In the genomic region with DNA sequence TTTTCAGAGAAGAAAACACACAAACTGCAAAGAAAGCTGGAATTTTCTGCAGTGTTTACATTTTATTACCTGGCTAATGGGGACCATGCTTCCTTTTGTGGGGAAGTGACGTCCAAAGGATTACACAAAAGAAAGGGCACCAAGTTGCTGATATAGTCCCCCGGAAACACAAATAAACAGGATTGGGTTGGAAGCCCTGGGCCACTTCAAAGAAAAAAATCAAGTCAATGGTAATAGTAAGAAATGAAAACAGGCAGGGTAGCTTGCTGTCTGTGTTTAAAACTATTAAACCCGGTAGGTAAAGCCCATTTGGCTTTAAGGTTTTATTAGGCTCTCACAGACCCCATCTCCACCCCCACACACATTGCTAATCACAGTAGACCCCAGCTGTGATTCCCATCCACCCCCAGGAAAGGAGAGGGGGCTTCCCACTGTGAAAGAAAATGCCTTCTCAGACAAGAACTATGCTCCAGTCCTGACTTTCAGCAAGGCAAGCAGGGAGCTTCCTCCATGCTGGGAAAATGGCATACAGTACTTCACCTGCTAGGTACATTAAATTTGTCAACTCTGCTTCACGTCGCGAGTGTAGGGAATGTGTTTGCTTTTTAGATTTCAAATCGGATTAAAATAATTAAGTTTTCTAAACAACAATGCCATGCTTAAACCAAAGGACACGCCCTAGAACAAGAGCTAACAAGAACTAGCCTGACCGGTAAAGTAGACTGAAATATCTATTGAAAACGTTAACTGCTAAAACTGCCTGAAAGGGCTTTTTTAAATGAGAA, we compare ENCODE assay signal across 8 cellular contexts. TPM values are rescaled to one million over a fixed set of nuclear protein-coding genes. Genes with fewer than 3 reads are reported as not detected.
DNase-seq lines count a peak whose midpoint lies in the region; ATAC-seq and TF ChIP-seq lines count a peak whose summit lies in the region.

No MANE protein-coding gene starts in this region.

- no peaks in the 10 kb centered on the region for H3K9me3 ChIP-seq in iPS-20b (ENCODE audit: insufficient read depth, low read depth, low read length)
- no peaks in the 10 kb centered on the region for H3K9me3 ChIP-seq in subcutaneous abdominal adipose tissue (ENCODE audit: control insufficient read depth in 5 of 5, low read length in 5 of 5)

- peaks cover 7% of the 10 kb centered on the region for H3K36me3 Mint-ChIP-seq in HFFc6 (ENCODE audit: low read depth)
- no peaks in the 10 kb centered on the region for H3K36me3 Mint-ChIP-seq in activated T-helper 17 cell treated with anti-CD3 and anti-CD28 coated beads, Interleukin-2, amount 50 U/mL, for 72 hours (ENCODE audit: low read depth)

- peaks cover 18% of the 10 kb centered on the region for H3K27me3 ChIP-seq in iPS-20b (ENCODE audit: insufficient read depth, low read length)
- peaks cover 0 to 14% (median 4%) of the 10 kb centered on the region in 5 donors for H3K27me3 ChIP-seq in subcutaneous abdominal adipose tissue (ENCODE audit: control insufficient read depth in 5 of 5, insufficient read depth in 4 of 5, low read length in 5 of 5)

- H3K4me3 Mint-ChIP-seq in HFFc6, result peak overlapping the region; percentile 92
- peak overlapping the region; percentile 92 for H3K4me3 Mint-ChIP-seq in activated T-helper 17 cell treated with anti-CD3 and anti-CD28 coated beads, Interleukin-2, amount 50 U/mL, for 72 hours

- H3K36me3 ChIP-seq in iPS-20b (ENCODE audit: insufficient read depth, low read depth, low read length) (peaks cover 5% of the 10 kb centered on the region; the same call in 1 of the 2 replicates), subcutaneous abdominal adipose tissue (ENCODE audit: control insufficient read depth in 5 of 5, insufficient read depth in 5 of 5, low read length in 5 of 5) (no peaks in the 10 kb centered on the region)

- no peak for TF ChIP-seq CTCF in 22Rv1 (IDR thresholded peaks at IDR 0.05)
- TF ChIP-seq CTCF in HFFc6 (IDR thresholded peaks at IDR 0.05), result no peak

- DNase-seq in HFFc6 (no peak), GM03348 (ENCODE audit: low spot score) (no peak)
- no peak for DNase-seq in activated naive CD4-positive, alpha-beta T cell treated with Interleukin-2 at 50 U/mL for 16 hours

- H3K9ac ChIP-seq in iPS-20b (ENCODE audit: low read depth, low read length) (peak overlapping the region; percentile 75), subcutaneous abdominal adipose tissue (ENCODE audit: low read length in 5 of 5) (peak overlapping the region in 3 of 5 donors; percentile 63 to 81 (median 72))

- peaks cover 3% of the 10 kb centered on the region; the same call in 1 of the 2 replicates for H3K27me3 Mint-ChIP-seq in HFFc6 (ENCODE audit: insufficient read depth)
- H3K27me3 Mint-ChIP-seq in activated T-helper 17 cell treated with anti-CD3 and anti-CD28 coated beads, Interleukin-2, amount 50 U/mL, for 72 hours, result peaks cover 3% of the 10 kb centered on the region

- no peak for ATAC-seq in activated T-helper 17 cell treated with anti-CD3 and anti-CD28 coated beads, Interleukin-2, amount 50 U/mL, for 72 hours (replicated peaks)
- ATAC-seq in HG02588 (IDR thresholded peaks at IDR 0.05; ENCODE audit: unreplicated experiment), result no peak

- H3K4me1 ChIP-seq in iPS-20b (ENCODE audit: insufficient read depth, low read length) (peaks cover 27% of the 10 kb centered on the region), subcutaneous abdominal adipose tissue (ENCODE audit: control insufficient read depth in 5 of 5, insufficient read depth in 5 of 5, low read length in 5 of 5) (peaks cover 0 to 21% (median 16%) of the 10 kb centered on the region in 5 donors)

- peaks cover 49% of the 10 kb centered on the region for H3K4me1 Mint-ChIP-seq in HFFc6 (ENCODE audit: low read depth)
- H3K4me1 Mint-ChIP-seq in activated T-helper 17 cell treated with anti-CD3 and anti-CD28 coated beads, Interleukin-2, amount 50 U/mL, for 72 hours, result peaks cover 10% of the 10 kb centered on the region

- H3K27ac ChIP-seq in 22Rv1 (peak overlapping the region; percentile 94), iPS-20b (ENCODE audit: low read length) (peak overlapping the region; percentile 54), subcutaneous abdominal adipose tissue (ENCODE audit: low read depth, low read length) (no peak overlapping the region)

- H3K4me3 ChIP-seq in iPS-20b (ENCODE audit: low read length) (peak overlapping the region; percentile 85), subcutaneous abdominal adipose tissue (ENCODE audit: low read depth in 1 of 5, low read length in 5 of 5) (peak overlapping the region; percentile 46 to 88 (median 71))

- H3K9me3 Mint-ChIP-seq in HFFc6, result no peaks in the 10 kb centered on the region
- no peaks in the 10 kb centered on the region for H3K9me3 Mint-ChIP-seq in activated T-helper 17 cell treated with anti-CD3 and anti-CD28 coated beads, Interleukin-2, amount 50 U/mL, for 72 hours

- peak overlapping the region; percentile 88 for H3K27ac Mint-ChIP-seq in HFFc6
- H3K27ac Mint-ChIP-seq in activated T-helper 17 cell treated with anti-CD3 and anti-CD28 coated beads, Interleukin-2, amount 50 U/mL, for 72 hours, result peak overlapping the region; percentile 78

RNA-seq across cellular contexts. Expression of gene PERP, which starts 1.1 kb away (rescaled TPM):
- total RNA-seq in HFFc6 (2021; fragmentation: NEBNext Ultra II Directional; extraction: Animal tissue kit (Norgen Biotek cat#: 25700)), result 10 to 100 TPM; 40.6 to 53.4 (median 47.9) TPM
- total RNA-seq in activated T-helper 17 cell treated with anti-CD3 and anti-CD28 coated beads, Interleukin-2, amount 50 U/mL, for 72 hours, result 10 to 100 TPM; 14.1 to 22.5 TPM

RNA-seq across cellular contexts. Expression of gene ARFGEF3, which starts 55.7 kb away (rescaled TPM):
- under 1 TPM; 0.06 to 0.19 (median 0.08) TPM for total RNA-seq in HFFc6 (2021; fragmentation: NEBNext Ultra II Directional; extraction: Animal tissue kit (Norgen Biotek cat#: 25700))
- total RNA-seq in activated T-helper 17 cell treated with anti-CD3 and anti-CD28 coated beads, Interleukin-2, amount 50 U/mL, for 72 hours, result 1 to 10 TPM; 3.6 to 8.0 TPM
